22 cellular contexts compared by ENCODE assay signal in genomic region chr1:4684849-4685248, GRCh38. TPM values are rescaled to one million over a fixed set of nuclear protein-coding genes. Genes with fewer than 3 reads are reported as not detected.
A peak's percentile ranks its signal among the peaks of the same experiment; 100 is the strongest.
DNase-seq lines count a peak whose midpoint lies in the region; FAIRE-seq and TF ChIP-seq lines count a peak whose summit lies in the region.
"Had no signal": no experiment of that assay in that cellular context is flagged by ENCODE, and none has a peak within 500 bp of the region (broad histone marks: within the 10 kb centered on the region; RNA-seq: fewer than 3 reads in every experiment).

No MANE protein-coding gene starts in this region.

- no peak for TF ChIP-seq CTCF in OCI-LY7 (conservative IDR thresholded peaks at IDR 0.05; ENCODE audit: low read length)

- peak overlapping the region; percentile 99 for H3K27ac ChIP-seq in cingulate gyrus (ENCODE audit: low read depth, low read length)
- H3K27ac ChIP-seq in layer of hippocampus (ENCODE audit: low read depth, low read length) = peak overlapping the region; percentile 96
- peak overlapping the region; percentile 98 for H3K27ac ChIP-seq in substantia nigra (ENCODE audit: low read depth, low read length, poor library complexity, severe bottlenecking)
- no peak overlapping the region for H3K27ac ChIP-seq in OCI-LY7 (ENCODE audit: low read depth, low read length, poor library complexity, severe bottlenecking)

- H3K9me2 ChIP-seq in OCI-LY7 (ENCODE audit: insufficient read depth, low read length) = no peaks in the 10 kb centered on the region

- no peak overlapping the region for H3K4me2 ChIP-seq in OCI-LY7 (ENCODE audit: low read length)

- no peaks in the 10 kb centered on the region for H3K36me3 ChIP-seq in H7 (replicated peaks; ENCODE audit: control insufficient read depth, insufficient read depth, low read length)
- no peaks in the 10 kb centered on the region for H3K36me3 ChIP-seq in OCI-LY7 (ENCODE audit: insufficient read depth, low read length)
- H3K36me3 ChIP-seq: HAP-1 had no signal

- H4K20me1 ChIP-seq in OCI-LY7 (ENCODE audit: insufficient read depth, low read length) = no peaks in the 10 kb centered on the region

- H3K9me3 ChIP-seq in OCI-LY7 (ENCODE audit: low read length) = no peaks in the 10 kb centered on the region
- H3K9me3 ChIP-seq: HAP-1 had no signal

- CTCF ChIA-PET in OCI-LY7 (lab: Charles Lee; ENCODE audit: unreplicated experiment) = no interaction called here

- POLR2A ChIA-PET in OCI-LY7 (lab: Charles Lee) = no interaction called here

- no peaks in the 10 kb centered on the region for H3K79me2 ChIP-seq in OCI-LY7 (ENCODE audit: insufficient read depth, low read depth, low read length)

- DNase-seq in H7 (peak; percentile 67), substantia nigra (lab: John Stamatoyannopoulos, UW) (peak in 3 of 49 donors; percentile 10 to 24 (median 11)), OCI-LY7 (ENCODE audit: low spot score) (no peak), GM19239 (ENCODE audit: insufficient read length, low spot score) (no peak), T-helper 2 cell (no peak)
- DNase-seq: DMS53, EL, Karpas-422, MV-4-11, NCI-H1105 treated with DMSO at 0.1 percent for 48 hours, NCI-H2029 treated with DMSO at 0.1 percent for 48 hours, NCI-H226, NCI-H524 treated with DMSO at 0.1 percent for 48 hours, PC-3, Right ventricle myocardium superior had no signal

- H2AFZ ChIP-seq in OCI-LY7 (ENCODE audit: low read length) = no peak overlapping the region

- H3K4me3 ChIP-seq in H7 (ENCODE audit: insufficient read depth, low read depth, low read length) (no peak overlapping the region), OCI-LY7 (ENCODE audit: low read depth, low read length, poor library complexity, severe bottlenecking) (no peak overlapping the region)
- H3K4me3 ChIP-seq: HAP-1 had no signal

- FAIRE-seq in GM19239 (lab: Jason Lieb, UNC) = no peak
- FAIRE-seq: A204.1 had no signal

- no peaks in the 10 kb centered on the region for H3K4me1 ChIP-seq in OCI-LY7 (ENCODE audit: insufficient read depth, low read length, poor library complexity, severe bottlenecking)
- H3K4me1 ChIP-seq: HAP-1 had no signal

- no TSS peak for BruUV-seq in OCI-LY7 (replicated peaks; lab: Mats Ljungman, UMichigan)

- intact Hi-C loops in OCI-LY7 (cut with micrococcal nuclease; ENCODE audit: unreplicated experiment) = no loop called here

- H3K27me3 ChIP-seq in H7 (ENCODE audit: control insufficient read depth, insufficient read depth, low read length) = no peaks in the 10 kb centered on the region
- H3K27me3 ChIP-seq in layer of hippocampus (ENCODE audit: control insufficient read depth, insufficient read depth, low read length) = no peaks in the 10 kb centered on the region

RNA-seq across cellular contexts. Expression of gene AJAP1, which starts 30.4 kb away (rescaled TPM):
- total RNA-seq in H7 (2014; rRNA removed; shearing (Covaris generic)) = 13.2 and 15.1 TPM in 2 replicates
- total RNA-seq in OCI-LY7 (2014; rRNA removed; shearing (Covaris generic)) = not detected in 2 replicates
- not detected in 2 replicates for total RNA-seq in OCI-LY7 (2022)
- total RNA-seq: B cell, M059J, PC-3, SK-MEL-5 had no signal

Comparison
In these comparisons a context has a peak if more than half of its experiments do, and no peak if none do; other contexts are left out.
1. RNA of gene AJAP1, which starts 30.4 kb away (total RNA-seq): 13.2 to 15.1 TPM in H7; not detected in OCI-LY7; every median in the first group is over 10 times any median in the second.